ENCODE assay signal across 31 cellular contexts in the genomic region with DNA sequence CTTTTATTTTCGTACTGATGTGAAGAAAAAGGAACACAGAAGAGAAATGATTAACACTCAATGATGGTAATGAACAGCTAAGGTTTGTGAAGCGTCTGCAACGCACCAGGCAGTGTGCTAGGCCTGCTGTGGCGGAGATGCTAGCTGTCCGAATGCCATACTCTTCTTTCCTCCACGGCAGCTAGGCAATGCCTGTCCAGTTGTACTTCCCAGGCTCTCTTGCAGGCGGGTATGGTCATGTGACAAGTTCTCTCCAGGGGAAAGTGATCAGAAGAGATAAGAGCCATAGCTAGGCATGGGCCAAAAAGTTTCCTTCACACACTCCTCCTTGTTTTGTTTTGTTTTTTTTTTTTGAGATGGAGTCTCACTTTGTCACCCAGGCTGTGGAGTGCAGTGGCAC. TPM values are rescaled to one million over a fixed set of nuclear protein-coding genes. Genes with fewer than 3 reads are reported as not detected.
DNase-seq lines count a peak whose midpoint lies in the region; ATAC-seq, FAIRE-seq and TF ChIP-seq lines count a peak whose summit lies in the region.
"Had no signal": no experiment of that assay in that cellular context is flagged by ENCODE, and none has a peak within 500 bp of the region (broad histone marks: within the 10 kb centered on the region; RNA-seq: fewer than 3 reads in every experiment).

No MANE protein-coding gene starts in this region.

- peaks cover 96% of the 10 kb centered on the region for H3K36me3 Mint-ChIP-seq in dendritic cell treated with granulocyte-macrophage colony-stimulating factor and Interleukin-4, amounts not matched to agents 40 ng/mL and 50 ng/mL, for 4 days (ENCODE audit: low read depth)

- peaks cover 38% of the 10 kb centered on the region for H3K4me1 Mint-ChIP-seq in dendritic cell treated with granulocyte-macrophage colony-stimulating factor and Interleukin-4, amounts not matched to agents 40 ng/mL and 50 ng/mL, for 4 days (ENCODE audit: low read depth)
- H3K4me1 Mint-ChIP-seq: WTC11 had no signal

- FAIRE-seq in H54 (lab: Jason Lieb, UNC): no peak
- FAIRE-seq: bronchial epithelial cell, GM12891, kidney, small intestine had no signal

- H3K27me3 ChIP-seq in cardiac muscle cell (no peaks in the 10 kb centered on the region), right atrium auricular region (no peaks in the 10 kb centered on the region)
- H3K27me3 ChIP-seq: BLaER1, foreskin keratinocyte, heart right ventricle, uterus had no signal

- peak overlapping the region; percentile 4 for H3K27ac Mint-ChIP-seq in dendritic cell treated with granulocyte-macrophage colony-stimulating factor and Interleukin-4, amounts not matched to agents 40 ng/mL and 50 ng/mL, for 4 days
- H3K27ac Mint-ChIP-seq: WTC11 had no signal

- H3K4me3 ChIP-seq in cardiac muscle cell (no peak overlapping the region), right atrium auricular region (no peak overlapping the region)
- H3K4me3 ChIP-seq: BLaER1, heart right ventricle, uterus had no signal

- H3K27ac ChIP-seq in cardiac muscle cell: peak overlapping the region; percentile 1
- H3K27ac ChIP-seq in right atrium auricular region: no peak overlapping the region
- H3K27ac ChIP-seq: BLaER1, foreskin keratinocyte, heart right ventricle, uterus had no signal

- H3K4me3 Mint-ChIP-seq in dendritic cell treated with granulocyte-macrophage colony-stimulating factor and Interleukin-4, amounts not matched to agents 40 ng/mL and 50 ng/mL, for 4 days: no peak overlapping the region
- H3K4me3 Mint-ChIP-seq: activated CD4-positive, alpha-beta T cell treated with anti-CD3 and anti-CD28 coated beads, Interleukin-2, amount 10 ng/mL, durations not matched to agents 24 days and 14 days; activated T-cell treated with anti-CD3 and anti-CD28 coated beads, Interleukin-2, amount 50 U/mL, for 72 hours; WTC11 had no signal

- TF ChIP-seq POLR2A in H54 (IDR thresholded peaks at IDR 0.05; ENCODE audit: low read depth, low read length): no peak

- ATAC-seq in HG02678 (IDR thresholded peaks at IDR 0.05; ENCODE audit: unreplicated experiment): no peak
- ATAC-seq: activated T-cell treated with anti-CD3 and anti-CD28 coated beads, Interleukin-2, amount 50 U/mL, for 72 hours; esophagus mucosa; foreskin keratinocyte; HCT116; heart right ventricle; WTC11 had no signal

- no peaks in the 10 kb centered on the region for H3K27me3 Mint-ChIP-seq in dendritic cell treated with granulocyte-macrophage colony-stimulating factor and Interleukin-4, amounts not matched to agents 40 ng/mL and 50 ng/mL, for 4 days
- H3K27me3 Mint-ChIP-seq: activated CD4-positive, alpha-beta T cell treated with anti-CD3 and anti-CD28 coated beads, Interleukin-2, amount 10 ng/mL, durations not matched to agents 24 days and 14 days had no signal

- intact Hi-C loops in dendritic cell treated with granulocyte-macrophage colony-stimulating factor and Interleukin-4, amounts not matched to agents 40 ng/mL and 50 ng/mL, for 4 days (cut with micrococcal nuclease): no loop called here

- peaks cover 33% of the 10 kb centered on the region for H3K36me3 ChIP-seq in cardiac muscle cell
- H3K36me3 ChIP-seq in right atrium auricular region: peaks cover 73% of the 10 kb centered on the region
- H3K36me3 ChIP-seq: uterus had no signal

- H3K9me3 ChIP-seq in cardiac muscle cell (ENCODE audit: low read depth) (no peaks in the 10 kb centered on the region), right atrium auricular region (no peaks in the 10 kb centered on the region)
- H3K9me3 ChIP-seq: BLaER1, heart right ventricle, uterus had no signal

- H3K9me3 Mint-ChIP-seq in dendritic cell treated with granulocyte-macrophage colony-stimulating factor and Interleukin-4, amounts not matched to agents 40 ng/mL and 50 ng/mL, for 4 days: no peaks in the 10 kb centered on the region
- H3K9me3 Mint-ChIP-seq: activated CD4-positive, alpha-beta T cell treated with anti-CD3 and anti-CD28 coated beads, Interleukin-2, amount 10 ng/mL, durations not matched to agents 24 days and 14 days; activated T-cell treated with anti-CD3 and anti-CD28 coated beads, Interleukin-2, amount 50 U/mL, for 72 hours; WTC11 had no signal

- H3K4me1 ChIP-seq in cardiac muscle cell (ENCODE audit: low read depth) (no peaks in the 10 kb centered on the region), right atrium auricular region (peaks cover 0 to under 1% of the 10 kb centered on the region in 2 donors)
- H3K4me1 ChIP-seq: foreskin keratinocyte, uterus had no signal

- peak in 1 of 2 donors; percentile 21 for DNase-seq in cardiac muscle cell (ENCODE audit: low read depth in 1 of 2, low spot score in 1 of 2)
- no peak for DNase-seq in right atrium auricular region (ENCODE audit: low spot score)
- peak; percentile 75 for DNase-seq in SK-N-DZ (ENCODE audit: low spot score)
- no peak for DNase-seq in H54 (ENCODE audit: insufficient read length, low spot score)
- no peak for DNase-seq in 8988T
- DNase-seq: activated CD4-positive, alpha-beta T cell treated with anti-CD3 and anti-CD28 coated beads, Interleukin-2, amount 10 ng/mL, durations not matched to agents 24 days and 14 days; activated naive CD4-positive, alpha-beta T cell; activated T-cell treated with anti-CD3 and anti-CD28 coated beads, Interleukin-2, amount 50 U/mL, for 72 hours; cortex of kidney; DMS153; foreskin keratinocyte; heart right ventricle; IMR-90; kidney; NCI-H146; NCI-H226; NCI-H69; SHP77; small intestine; stimulated activated naive CD4-positive, alpha-beta T cell treated with Interleukin-2 at 50 U/mL for 16 hours; SW 1271; T-helper 9 cell; uterus had no signal

- TF ChIP-seq CTCF in cardiac muscle cell (IDR thresholded peaks at IDR 0.05; ENCODE audit: low read depth, low read length): no peak
- TF ChIP-seq CTCF in right atrium auricular region (IDR thresholded peaks at IDR 0.05): no peak

RNA-seq across cellular contexts. Expression of gene TADA3, which starts 6.7 kb away (rescaled TPM):
- total RNA-seq in cardiac muscle cell (137 and 141 TPM in 2 replicates), right atrium auricular region (10 to 100 TPM; 43.6 to 57.3 TPM)
- polyA plus RNA-seq in cardiac muscle cell: 91.3 and 97.2 TPM in 2 replicates
- polyA plus RNA-seq in SK-N-DZ (2014; cell fraction: cytosol; rRNA removed): 141 and 146 TPM in 2 replicates
- polyA plus RNA-seq in SK-N-DZ (2014; cell fraction: nucleus; rRNA removed): 97.5 and 104 TPM in 2 replicates

RNA-seq across cellular contexts. Expression of gene ARPC4, which starts 7.3 kb away (rescaled TPM):
- total RNA-seq in cardiac muscle cell: 114 and 136 TPM in 2 replicates
- 111 and 138 TPM in 2 replicates for polyA plus RNA-seq in cardiac muscle cell
- total RNA-seq in right atrium auricular region: 10 to 100 TPM; 69.0 to 89.6 TPM
- 306 and 380 TPM in 2 replicates for polyA plus RNA-seq in SK-N-DZ (2014; cell fraction: cytosol; rRNA removed)
- polyA plus RNA-seq in SK-N-DZ (2014; cell fraction: nucleus; rRNA removed): 91.5 and 131 TPM in 2 replicates

RNA-seq across cellular contexts. Expression of gene CAMK1, which starts 15.9 kb away (rescaled TPM):
- 23.7 and 24.6 TPM in 2 replicates for total RNA-seq in cardiac muscle cell
- 20.4 and 29.1 TPM in 2 replicates for polyA plus RNA-seq in cardiac muscle cell
- total RNA-seq in right atrium auricular region: 10 to 100 TPM; 16.4 to 40.2 TPM
- 69.5 and 83.7 TPM in 2 replicates for polyA plus RNA-seq in SK-N-DZ (2014; cell fraction: cytosol; rRNA removed)
- 51.1 TPM in 2 replicates for polyA plus RNA-seq in SK-N-DZ (2014; cell fraction: nucleus; rRNA removed)

RNA-seq across cellular contexts. Expression of gene TTLL3, which starts 24.5 kb away (rescaled TPM):
- total RNA-seq in cardiac muscle cell (20.1 and 59.6 TPM in 2 replicates), right atrium auricular region (10 to 100 TPM; 12.2 to 13.1 TPM)
- 29.4 and 38.8 TPM in 2 replicates for polyA plus RNA-seq in cardiac muscle cell
- 15.5 and 21.4 TPM in 2 replicates for polyA plus RNA-seq in SK-N-DZ (2014; cell fraction: cytosol; rRNA removed)
- 78.7 and 91.2 TPM in 2 replicates for polyA plus RNA-seq in SK-N-DZ (2014; cell fraction: nucleus; rRNA removed)

RNA-seq across cellular contexts. Expression of gene OGG1, which starts 35.9 kb away (rescaled TPM):
- total RNA-seq in cardiac muscle cell: 30.7 and 32.1 TPM in 2 replicates
- polyA plus RNA-seq in cardiac muscle cell: 34.5 and 45.9 TPM in 2 replicates
- total RNA-seq in right atrium auricular region: 10 to 100 TPM; 10.8 to 12.2 TPM
- 44.1 and 55.2 TPM in 2 replicates for polyA plus RNA-seq in SK-N-DZ (2014; cell fraction: cytosol; rRNA removed)
- polyA plus RNA-seq in SK-N-DZ (2014; cell fraction: nucleus; rRNA removed): 46.7 and 59.0 TPM in 2 replicates
